25 cellular contexts compared by ENCODE assay signal in the genomic region with DNA sequence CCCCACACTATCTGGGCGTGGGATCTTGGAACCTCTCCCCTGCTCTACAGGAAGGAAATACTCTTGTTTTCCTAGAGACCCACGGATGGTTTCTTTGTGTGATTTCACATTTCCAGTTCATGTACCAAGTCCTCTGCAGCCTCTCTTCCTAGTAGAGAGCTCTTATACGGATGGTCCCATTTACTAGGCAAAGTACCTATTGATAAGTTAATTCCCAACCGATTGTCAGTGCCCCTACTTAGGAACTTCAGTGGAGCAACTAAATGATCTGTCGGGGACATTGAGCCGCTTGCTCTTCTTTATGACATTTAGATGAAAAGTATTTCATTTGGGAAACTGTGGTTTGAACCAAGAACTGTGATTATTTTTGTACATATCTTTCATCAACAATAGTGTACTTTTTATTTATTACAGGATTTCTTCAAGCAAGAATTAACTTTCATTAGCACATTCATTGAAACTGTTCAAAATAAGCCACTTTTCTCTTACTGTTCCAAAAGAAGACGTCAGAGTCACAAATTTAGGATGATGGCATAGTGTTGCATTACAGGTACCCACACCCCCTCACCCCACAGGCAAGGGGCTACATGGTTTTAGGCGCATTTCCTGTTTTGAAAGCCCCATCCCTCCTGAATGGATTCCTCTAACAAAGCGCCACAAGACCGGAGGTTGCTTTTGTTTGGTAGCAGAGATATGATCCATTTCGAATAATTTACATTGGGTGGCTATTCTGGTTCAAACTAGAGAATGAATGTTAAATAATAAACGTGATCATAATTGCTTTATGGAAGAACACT. TPM values are rescaled to one million over a fixed set of nuclear protein-coding genes. Genes with fewer than 3 reads are reported as not detected.
DNase-seq lines count a peak whose midpoint lies in the region; ATAC-seq, FAIRE-seq and TF ChIP-seq lines count a peak whose summit lies in the region.
"Had no signal": no experiment of that assay in that cellular context is flagged by ENCODE, and none has a peak within 500 bp of the region (broad histone marks: within the 10 kb centered on the region; RNA-seq: fewer than 3 reads in every experiment).

No MANE protein-coding gene starts in this region.

- H3K4me3 ChIP-seq in NT2/D1 (ENCODE audit: insufficient read length, low read depth): no peak overlapping the region
- H3K4me3 ChIP-seq in endothelial cell of umbilical vein (replicated peaks in 1 of 3; ENCODE audit: insufficient read depth in 1 of 3, low read depth in 1 of 3, low read length in 3 of 3): no peak overlapping the region
- H3K4me3 ChIP-seq: GM23248, HAP-1 had no signal

- dilution Hi-C loops in endothelial cell of umbilical vein (cut with MboI; ENCODE audit: extremely low pct_ligation_motif_present, low sequenced_read_pairs): no loop called here

- H3K4me2 ChIP-seq in endothelial cell of umbilical vein (ENCODE audit: insufficient read depth, low read length): peak overlapping the region; percentile 39

- H3K27me3 ChIP-seq in NT2/D1 (ENCODE audit: insufficient read depth, insufficient read length): no peaks in the 10 kb centered on the region
- H3K27me3 ChIP-seq in endothelial cell of umbilical vein (ENCODE audit: control insufficient read depth in 2 of 2, insufficient read depth in 2 of 2, low read length in 2 of 2): no peaks in the 10 kb centered on the region

- H3K27ac ChIP-seq in endothelial cell of umbilical vein (ENCODE audit: insufficient read depth, low read depth, low read length): no peak overlapping the region
- H3K27ac ChIP-seq: GM23248 had no signal

- H3K4me1 ChIP-seq in NT2/D1 (ENCODE audit: insufficient read depth, insufficient read length): no peaks in the 10 kb centered on the region
- H3K4me1 ChIP-seq in endothelial cell of umbilical vein (ENCODE audit: control insufficient read depth, extremely low read depth, insufficient read depth, low read length): peaks cover 23% of the 10 kb centered on the region
- H3K4me1 ChIP-seq: BE2C, HAP-1 had no signal

- no peaks in the 10 kb centered on the region for H4K20me1 ChIP-seq in endothelial cell of umbilical vein (replicated peaks; ENCODE audit: control insufficient read depth, extremely low read depth, insufficient read depth, low read length)

- CTCF ChIA-PET in endothelial cell of umbilical vein (lab: Charles Lee): no interaction called here

- POLR2A ChIA-PET in endothelial cell of umbilical vein (lab: Charles Lee): no interaction called here

- intact Hi-C loops in endothelial cell of umbilical vein (cut with micrococcal nuclease): no loop called here

- FAIRE-seq in endothelial cell of umbilical vein (lab: Jason Lieb, UNC) (no peak), H54 (lab: Jason Lieb, UNC) (no peak)
- FAIRE-seq: A204.1, G401.6, GM12891, GM19239, HepG2, HTR-8/SVneo had no signal

- no peaks in the 10 kb centered on the region for H3K79me2 ChIP-seq in endothelial cell of umbilical vein (ENCODE audit: control insufficient read depth, insufficient read depth, low read length)

- H3K9ac ChIP-seq in NT2/D1 (ENCODE audit: insufficient read length, low read depth) (no peak overlapping the region), endothelial cell of umbilical vein (replicated peaks; ENCODE audit: extremely low read depth, insufficient read depth, low read length) (no peak overlapping the region)
- H3K9ac ChIP-seq: GM23248 had no signal

- TF ChIP-seq CTCF in endothelial cell of umbilical vein (IDR thresholded peaks at IDR 0.05; ENCODE audit: extremely low read depth in 1 of 2, insufficient read depth in 1 of 2, low read depth in 1 of 2, low read length in 2 of 2): no peak

- H2AFZ ChIP-seq in endothelial cell of umbilical vein (ENCODE audit: low read depth, low read length): peak overlapping the region; percentile 64
- H2AFZ ChIP-seq: GM23248 had no signal

- peak; percentile 5 for DNase-seq in NT2/D1 (ENCODE audit: low read depth, low spot score)
- no peak for DNase-seq in endothelial cell of umbilical vein (ENCODE audit: low read depth, low spot score)
- DNase-seq in iPS-NIHi11 (ENCODE audit: low spot score): peak; percentile 11
- DNase-seq in EL: no peak
- no peak for DNase-seq in H54 (ENCODE audit: insufficient read length, low spot score)
- no peak for DNase-seq in dedifferentiated amniotic fluid mesenchymal stem cell (ENCODE audit: extremely low spot score)
- DNase-seq: ACHN; BE2C; C1 segment of cervical spinal cord; CD4-positive, CD25-positive, alpha-beta regulatory T cell; CD8-positive, alpha-beta memory T cell; COR-L47; DMS 273 treated with DMSO at 0.1 percent for 48 hours; DMS53; DND-41; GM23248; KG1 had no signal

- TF ChIP-seq POLR2A in endothelial cell of umbilical vein (IDR thresholded peaks at IDR 0.05; ENCODE audit: low read depth, low read length) (no peak), H54 (IDR thresholded peaks at IDR 0.05; ENCODE audit: low read depth, low read length) (no peak)

- no TSS peak for BruUV-seq in endothelial cell of umbilical vein (replicated peaks; lab: Mats Ljungman, UMichigan)

- H3K36me3 ChIP-seq in NT2/D1 (ENCODE audit: insufficient read depth, insufficient read length, low read length) (no peaks in the 10 kb centered on the region), endothelial cell of umbilical vein (ENCODE audit: control insufficient read depth in 2 of 2, extremely low read depth in 1 of 2, insufficient read depth in 2 of 2, low read length in 2 of 2) (no peaks in the 10 kb centered on the region)
- H3K36me3 ChIP-seq: BE2C, HAP-1 had no signal

- H3K9me3 ChIP-seq in NT2/D1 (ENCODE audit: insufficient read depth, low read length) (no peaks in the 10 kb centered on the region), endothelial cell of umbilical vein (replicated peaks; ENCODE audit: control insufficient read depth, insufficient read depth, low read length) (no peaks in the 10 kb centered on the region)
- H3K9me3 ChIP-seq: BE2C, HAP-1 had no signal

- no peaks in the 10 kb centered on the region for H3K9me1 ChIP-seq in endothelial cell of umbilical vein (replicated peaks; ENCODE audit: control insufficient read depth, extremely low read depth, insufficient read depth, low read length)

- no peak for ATAC-seq in HG02588 (IDR thresholded peaks at IDR 0.05; ENCODE audit: unreplicated experiment)
- ATAC-seq: HepG2 had no signal

TF ChIP-seq in endothelial cell of umbilical vein, 7 proteins besides CTCF, POLR2A, EP300 and RAD21:
- TF ChIP-seq GATA2 (IDR thresholded peaks at IDR 0.05; ENCODE audit: insufficient read depth, insufficient read length, low read depth, low read length) (peak; percentile 66), MYC (IDR thresholded peaks at IDR 0.05; ENCODE audit: low read depth, low read length) (no peak)

RNA-seq across cellular contexts. Expression of gene ELMOD1, which starts 34.2 kb away (rescaled TPM):
- total RNA-seq in endothelial cell of umbilical vein: 0.53 and 2.4 TPM in 2 replicates
- 0.80 and 1.6 TPM in 2 replicates for polyA plus RNA-seq in endothelial cell of umbilical vein
- 1.7 and 1.8 TPM in 2 replicates for polyA plus RNA-seq in endothelial cell of umbilical vein (2011; cell fraction: cytosol; rRNA removed)
- 2.2 and 2.9 TPM in 2 replicates for polyA plus RNA-seq in endothelial cell of umbilical vein (2011; cell fraction: nucleus; rRNA removed)
- 24.3 and 30.3 TPM in 2 replicates for polyA plus RNA-seq in endothelial cell of umbilical vein (2012)
- 1.4 and 1.6 TPM in 2 replicates for polyA minus RNA-seq in endothelial cell of umbilical vein
- not detected for polyA minus RNA-seq in endothelial cell of umbilical vein (2011; cell fraction: cytosol; rRNA and poly(A)+ RNA removed)
- 2.5 and 3.7 TPM in 2 replicates for polyA minus RNA-seq in endothelial cell of umbilical vein (2011; cell fraction: nucleus; rRNA and poly(A)+ RNA removed)
- total RNA-seq: CD4-positive, CD25-positive, alpha-beta regulatory T cell; CD8-positive, alpha-beta memory T cell; GM23248; HepG2 had no signal
- polyA plus RNA-seq: CD4-positive, CD25-positive, alpha-beta regulatory T cell; CD8-positive, alpha-beta memory T cell; HepG2 had no signal

RNA-seq across cellular contexts. Expression of gene ALKBH8, which starts 59.6 kb away (rescaled TPM):
- 9.8 and 10.2 TPM in 2 replicates for total RNA-seq in endothelial cell of umbilical vein
- 1.5 and 2.6 TPM in 2 replicates for polyA plus RNA-seq in endothelial cell of umbilical vein
- 2.9 and 3.3 TPM in 2 replicates for polyA plus RNA-seq in endothelial cell of umbilical vein (2011; cell fraction: cytosol; rRNA removed)
- polyA plus RNA-seq in endothelial cell of umbilical vein (2011; cell fraction: nucleus; rRNA removed): 5.3 and 11.3 TPM in 2 replicates
- 7.7 and 16.2 TPM in 2 replicates for polyA plus RNA-seq in endothelial cell of umbilical vein (2012)
- polyA minus RNA-seq in endothelial cell of umbilical vein: 7.5 and 10.9 TPM in 2 replicates
- 4.0 TPM for polyA minus RNA-seq in endothelial cell of umbilical vein (2011; cell fraction: cytosol; rRNA and poly(A)+ RNA removed)
- 10.4 and 13.1 TPM in 2 replicates for polyA minus RNA-seq in endothelial cell of umbilical vein (2011; cell fraction: nucleus; rRNA and poly(A)+ RNA removed)

Comparison
In these comparisons a context has a peak if more than half of its experiments do, and no peak if none do; other contexts are left out.
1. DNase-seq: peak in NT2/D1 (single experiment) and iPS-NIHi11 (single experiment); none in endothelial cell of umbilical vein (single experiment), EL (single experiment), H54 (single experiment) and dedifferentiated amniotic fluid mesenchymal stem cell (single experiment).